8 cellular contexts compared by ENCODE assay signal in the genomic region with DNA sequence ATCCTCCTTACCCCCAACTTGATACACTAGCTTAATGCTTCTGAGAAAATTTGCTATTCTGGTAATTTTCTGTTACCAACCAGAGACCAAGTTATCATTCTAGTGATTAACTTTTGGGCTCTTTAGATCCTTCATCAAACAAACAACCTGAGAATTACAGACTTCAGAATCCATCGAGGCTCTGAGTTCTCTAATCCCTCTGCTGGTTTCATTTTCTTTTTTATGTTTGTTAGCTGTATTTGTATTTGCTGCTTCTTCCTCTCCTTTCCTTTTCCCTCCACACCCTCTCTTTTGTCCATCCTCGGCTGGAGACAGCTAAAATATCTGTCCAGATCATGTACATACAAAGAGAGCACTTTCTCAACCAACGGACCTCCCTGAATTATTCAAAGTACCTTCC.
DNase-seq lines count a peak whose midpoint lies in the region; ATAC-seq and TF ChIP-seq lines count a peak whose summit lies in the region.

No MANE protein-coding gene starts in this region.

- H3K27ac ChIP-seq in SJSA1, result no peak overlapping the region
- H3K27ac ChIP-seq in esophagus muscularis mucosa (replicated peaks in 1 of 4), result no peak overlapping the region

- BruUV-seq in Caco-2 (replicated peaks; lab: Mats Ljungman, UMichigan), result no TSS peak

- ATAC-seq in stimulated activated naive B cell treated with anti-CD40 and anti-IgM and Interleukin-4, amounts not matched to agents 10 μg/mL and 1 μg/mL and 100 μg/mL, for 72 hours (replicated peaks), result no peak
- ATAC-seq in GM21367 (IDR thresholded peaks at IDR 0.05; ENCODE audit: unreplicated experiment), result no peak

- peak overlapping the region; percentile 72 for H3K4me3 Mint-ChIP-seq in activated CD4-positive, alpha-beta T cell treated with anti-CD3 and anti-CD28 coated beads, Interleukin-2, amount 10 ng/mL, durations not matched to agents 7 days and 5 days
- H3K4me3 Mint-ChIP-seq in stimulated activated naive B cell treated with anti-CD40 and anti-IgM and Interleukin-4, amounts not matched to agents 10 μg/mL and 1 μg/mL and 100 μg/mL, for 72 hours, result peak overlapping the region; percentile 87 to 90
- H3K4me3 Mint-ChIP-seq in Caco-2 (ENCODE audit: unreplicated experiment), result no peak overlapping the region

- intact Hi-C loops in esophagus muscularis mucosa (cut with DNase I) (no loop called here), Caco-2 (cut with micrococcal nuclease; ENCODE audit: unreplicated experiment) (no loop called here)

- WGBS in esophagus muscularis mucosa, result 30% methylated on average over 3 of the region's 3 CpGs

- peaks cover 5% of the 10 kb centered on the region for H3K9me3 Mint-ChIP-seq in activated CD4-positive, alpha-beta T cell treated with anti-CD3 and anti-CD28 coated beads, Interleukin-2, amount 10 ng/mL, durations not matched to agents 7 days and 5 days
- H3K9me3 Mint-ChIP-seq in stimulated activated naive B cell treated with anti-CD40 and anti-IgM and Interleukin-4, amounts not matched to agents 10 μg/mL and 1 μg/mL and 100 μg/mL, for 72 hours, result no peaks in the 10 kb centered on the region
- no peaks in the 10 kb centered on the region for H3K9me3 Mint-ChIP-seq in Caco-2 (ENCODE audit: unreplicated experiment)

- H3K27me3 ChIP-seq in SJSA1 (replicated peaks) (no peaks in the 10 kb centered on the region), esophagus muscularis mucosa (no peaks in the 10 kb centered on the region), Caco-2 (replicated peaks; ENCODE audit: control insufficient read depth, insufficient read depth, low read length) (no peaks in the 10 kb centered on the region)

- no peak for TF ChIP-seq EP300 in esophagus muscularis mucosa (IDR thresholded peaks at IDR 0.05)

- H3K36me3 ChIP-seq in SJSA1 (no peaks in the 10 kb centered on the region), esophagus muscularis mucosa (no peaks in the 10 kb centered on the region), Caco-2 (ENCODE audit: control insufficient read depth, insufficient read depth, low read length) (no peaks in the 10 kb centered on the region)

- peak overlapping the region; percentile 89 for H3K27ac Mint-ChIP-seq in activated CD4-positive, alpha-beta T cell treated with anti-CD3 and anti-CD28 coated beads, Interleukin-2, amount 10 ng/mL, durations not matched to agents 7 days and 5 days
- peak overlapping the region; percentile 93 for H3K27ac Mint-ChIP-seq in stimulated activated naive B cell treated with anti-CD40 and anti-IgM and Interleukin-4, amounts not matched to agents 10 μg/mL and 1 μg/mL and 100 μg/mL, for 72 hours
- H3K27ac Mint-ChIP-seq in Caco-2 (ENCODE audit: unreplicated experiment), result no peak overlapping the region

- no peak for DNase-seq in activated CD4-positive, alpha-beta T cell treated with anti-CD3 and anti-CD28 coated beads, Interleukin-2, amount 10 ng/mL, durations not matched to agents 7 days and 5 days
- DNase-seq in activated CD4-positive, alpha-beta T cell treated with anti-CD3 and anti-CD28 coated beads, Interleukin-2, amount 50 U/mL, for 4 hours, result no peak
- no peak for DNase-seq in SJSA1 (ENCODE audit: low read depth in 1 of 2, low spot score in 2 of 2)
- no peak for DNase-seq in esophagus muscularis mucosa (ENCODE audit: extremely low spot score)
- DNase-seq in stimulated activated naive B cell treated with anti-CD40 and anti-IgM and Interleukin-4, amounts not matched to agents 10 μg/mL and 1 μg/mL and 100 μg/mL, for 72 hours, result no peak
- DNase-seq in germinal center (ENCODE audit: low spot score), result no peak
- DNase-seq in Caco-2, result no peak

- H3K27me3 Mint-ChIP-seq in activated CD4-positive, alpha-beta T cell treated with anti-CD3 and anti-CD28 coated beads, Interleukin-2, amount 10 ng/mL, durations not matched to agents 7 days and 5 days, result no peaks in the 10 kb centered on the region
- H3K27me3 Mint-ChIP-seq in stimulated activated naive B cell treated with anti-CD40 and anti-IgM and Interleukin-4, amounts not matched to agents 10 μg/mL and 1 μg/mL and 100 μg/mL, for 72 hours, result no peaks in the 10 kb centered on the region
- H3K27me3 Mint-ChIP-seq in Caco-2 (ENCODE audit: insufficient read depth, unreplicated experiment), result peaks cover 3% of the 10 kb centered on the region

- no peak for TF ChIP-seq POLR2A in esophagus muscularis mucosa (IDR thresholded peaks at IDR 0.05; ENCODE audit: low read depth)

- no peaks in the 10 kb centered on the region for H3K9me3 ChIP-seq in SJSA1 (replicated peaks)
- no peaks in the 10 kb centered on the region for H3K9me3 ChIP-seq in esophagus muscularis mucosa
- H3K9me3 ChIP-seq in Caco-2, result no peaks in the 10 kb centered on the region

- CTCF ChIA-PET in activated CD4-positive, alpha-beta T cell treated with anti-CD3 and anti-CD28 coated beads, Interleukin-2, amount 10 ng/mL, durations not matched to agents 7 days and 5 days (lab: Charles Lee), result interaction anchor here (0.8 to 6.6 kb wide), 8 partner anchors 7 to 101 kb away, joined by 3 to 68 read pairs (median 3); no protein-coding TSS in a partner anchor
- CTCF ChIA-PET in Caco-2 (lab: Charles Lee), result interaction anchor here (0.5 kb wide), 1 partner anchor 36 kb away, joined by 3 read pairs; no protein-coding TSS in a partner anchor

- peak overlapping the region; percentile 3; the same call in 1 of the 2 replicates for H3K4me3 ChIP-seq in SJSA1
- H3K4me3 ChIP-seq in esophagus muscularis mucosa, result peak overlapping the region in 3 of 4 donors; percentile 12 to 21 (median 16)
- no peak overlapping the region for H3K4me3 ChIP-seq in Caco-2 (ENCODE audit: low read depth, low read length)

- POLR2A ChIA-PET in activated CD4-positive, alpha-beta T cell treated with anti-CD3 and anti-CD28 coated beads, Interleukin-2, amount 10 ng/mL, durations not matched to agents 7 days and 5 days (lab: Charles Lee), result no interaction called here
- POLR2A ChIA-PET in Caco-2 (lab: Charles Lee), result no interaction called here

- TF ChIP-seq CTCF in esophagus muscularis mucosa (IDR thresholded peaks at IDR 0.05) (no peak), Caco-2 (IDR thresholded peaks at IDR 0.05; ENCODE audit: insufficient read depth in 1 of 2, low read depth in 1 of 2, low read length in 1 of 2, severe bottlenecking in 1 of 2, unreplicated experiment in 1 of 2) (no peak)

- H3K4me1 ChIP-seq in SJSA1 (replicated peaks) (peaks cover 6% of the 10 kb centered on the region), esophagus muscularis mucosa (peaks cover 0 to 3% (median 0%) of the 10 kb centered on the region in 4 donors), Caco-2 (no peaks in the 10 kb centered on the region)

- peaks cover 8% of the 10 kb centered on the region for H3K36me3 Mint-ChIP-seq in activated CD4-positive, alpha-beta T cell treated with anti-CD3 and anti-CD28 coated beads, Interleukin-2, amount 10 ng/mL, durations not matched to agents 7 days and 5 days (ENCODE audit: low read depth)
- peaks cover 1 to 11% of the 10 kb centered on the region in 2 donors for H3K36me3 Mint-ChIP-seq in stimulated activated naive B cell treated with anti-CD40 and anti-IgM and Interleukin-4, amounts not matched to agents 10 μg/mL and 1 μg/mL and 100 μg/mL, for 72 hours
- no peaks in the 10 kb centered on the region for H3K36me3 Mint-ChIP-seq in Caco-2 (ENCODE audit: insufficient read depth, unreplicated experiment)

- H3K4me1 Mint-ChIP-seq in activated CD4-positive, alpha-beta T cell treated with anti-CD3 and anti-CD28 coated beads, Interleukin-2, amount 10 ng/mL, durations not matched to agents 7 days and 5 days, result peaks cover 68% of the 10 kb centered on the region
- peaks cover 26 to 49% of the 10 kb centered on the region in 2 donors for H3K4me1 Mint-ChIP-seq in stimulated activated naive B cell treated with anti-CD40 and anti-IgM and Interleukin-4, amounts not matched to agents 10 μg/mL and 1 μg/mL and 100 μg/mL, for 72 hours
- H3K4me1 Mint-ChIP-seq in Caco-2 (ENCODE audit: low read depth, unreplicated experiment), result no peaks in the 10 kb centered on the region
